ENCODE assay signal across 11 cellular contexts in genomic region chr3:194313642-194314430, GRCh38. TPM values are rescaled to one million over a fixed set of nuclear protein-coding genes. Genes with fewer than 3 reads are reported as not detected.
DNase-seq lines count a peak whose midpoint lies in the region; ATAC-seq, FAIRE-seq and TF ChIP-seq lines count a peak whose summit lies in the region.
"Had no signal": no experiment of that assay in that cellular context is flagged by ENCODE, and none has a peak within 500 bp of the region (broad histone marks: within the 10 kb centered on the region; RNA-seq: fewer than 3 reads in every experiment).

No MANE protein-coding gene starts in this region.

- no peaks in the 10 kb centered on the region for H3K36me3 ChIP-seq in HCT116 (ENCODE audit: control insufficient read depth in 1 of 2, insufficient read depth in 2 of 2, low read length in 2 of 2)
- H3K36me3 ChIP-seq in H1 (ENCODE audit: control insufficient read depth in 2 of 4, insufficient read depth in 4 of 4, low read length in 3 of 4): no peaks in the 10 kb centered on the region

- no peaks in the 10 kb centered on the region for H3K27me3 Mint-ChIP-seq in mesothelial cell of epicardium (ENCODE audit: low read depth)
- peaks cover 40 to 93% of the 10 kb centered on the region in 2 donors for H3K27me3 Mint-ChIP-seq in effector memory CD8-positive, alpha-beta T cell

- TF ChIP-seq POLR2A in HCT116 (IDR thresholded peaks at IDR 0.05; ENCODE audit: borderline replicate concordance, extremely low read depth, insufficient read depth, insufficient read length) (no peak), H1 (IDR thresholded peaks at IDR 0.05; ENCODE audit: control extremely low read depth in 1 of 2, low read depth in 2 of 2, low read length in 2 of 2) (no peak)

- H3K23me2 ChIP-seq in H1 (ENCODE audit: low read depth, low read length): peaks cover 5% of the 10 kb centered on the region

- H3K79me2 ChIP-seq in HCT116 (ENCODE audit: insufficient read depth, low read length) (no peaks in the 10 kb centered on the region), H1 (ENCODE audit: control insufficient read depth in 1 of 2, insufficient read depth in 2 of 2, low read length in 2 of 2) (no peaks in the 10 kb centered on the region)

- H3K27ac ChIP-seq in 22Rv1 (no peak overlapping the region), HCT116 (ENCODE audit: low read depth, low read length) (peak overlapping the region; percentile 2; the same call in 1 of the 2 replicates), H1 (ENCODE audit: low read depth, low read length) (no peak overlapping the region)

- no peak overlapping the region for H3K4me3 Mint-ChIP-seq in mesothelial cell of epicardium
- H3K4me3 Mint-ChIP-seq in effector memory CD8-positive, alpha-beta T cell: peak overlapping the region in 1 of 2 donors; percentile 80

- H3K9me2 ChIP-seq in HCT116 (ENCODE audit: insufficient read depth): no peaks in the 10 kb centered on the region

- 84% methylated on average over 14 of the region's 14 CpGs; no CpG with 5 or more reads in 1 of the 2 experiments for WGBS in H1 (ENCODE audit: extremely low coverage in 1 of 2, insufficient coverage in 1 of 2, insufficient read length in 1 of 2, insufficient replicate concordance in 2 of 2, low coverage in 1 of 2, low lambda C conversion rate in 2 of 2, missing lambda C conversion rate in 1 of 2), 2 experiments

- no peak overlapping the region for H4K91ac ChIP-seq in H1 (replicated peaks; ENCODE audit: insufficient read length, low read length)

- no peaks in the 10 kb centered on the region for H3K79me1 ChIP-seq in H1 (ENCODE audit: low read depth, low read length)

- intact Hi-C loops in HCT116 (cut with micrococcal nuclease): loop anchor here (2.0 kb wide), 2 partner anchors 145 to 525 kb away; no protein-coding TSS in a partner anchor

- H2AFZ ChIP-seq in HCT116 (ENCODE audit: low read depth, low read length, poor library complexity, severe bottlenecking) (no peak overlapping the region), H1 (ENCODE audit: low read length) (no peak overlapping the region)

- CTCF ChIA-PET in HCT116 (lab: Charles Lee) (interaction anchor here (1.1 to 4.7 kb wide), 9 partner anchors 9 to 532 kb away, joined by 3 to 145 read pairs (median 4); no protein-coding TSS in a partner anchor), H1 (lab: Charles Lee; ENCODE audit: partially characterized antibody) (interaction anchor here (0.6 to 6.2 kb wide), 30 partner anchors 9 to 555 kb away, joined by 3 to 79 read pairs (median 4); no protein-coding TSS in a partner anchor)

- H3K4ac ChIP-seq in H1 (replicated peaks; ENCODE audit: insufficient read length, low read depth, low read length): no peak overlapping the region

- DNase-seq in HCT116 (ENCODE audit: low read depth, low spot score): no peak
- DNase-seq in H1 (ENCODE audit: low read depth in 1 of 2, low spot score in 2 of 2): no peak
- DNase-seq in mesothelial cell of epicardium (ENCODE audit: low spot score in 2 of 2, unreplicated experiment in 2 of 2): no peak
- no peak for DNase-seq in effector memory CD8-positive, alpha-beta T cell
- DNase-seq: activated CD4-positive, CD25-positive, alpha-beta regulatory T cell treated with anti-CD3 and anti-CD28 coated beads, Interleukin-2, amount 50 U/mL, for 72 hours had no signal

- peak overlapping the region; percentile 31; the same call in 1 of the 2 replicates for H2BK12ac ChIP-seq in H1 (ENCODE audit: low read depth, low read length)

- peak overlapping the region; percentile 91 for H3K27ac Mint-ChIP-seq in mesothelial cell of epicardium
- no peak overlapping the region for H3K27ac Mint-ChIP-seq in effector memory CD8-positive, alpha-beta T cell
- H3K27ac Mint-ChIP-seq: activated naive CD8-positive, alpha-beta T cell had no signal

- no peak for TF ChIP-seq EP300 in H1 (IDR thresholded peaks at IDR 0.05; ENCODE audit: borderline replicate concordance in 1 of 2, low read depth in 2 of 2, low read length in 2 of 2)

- no peak for FAIRE-seq in H1 (lab: Jason Lieb, UNC)

- peaks cover 1% of the 10 kb centered on the region for H3K9me3 Mint-ChIP-seq in mesothelial cell of epicardium
- peaks cover 0 to 1% of the 10 kb centered on the region in 2 donors for H3K9me3 Mint-ChIP-seq in effector memory CD8-positive, alpha-beta T cell

- no peak overlapping the region for H3K23ac ChIP-seq in H1 (ENCODE audit: insufficient read length)

- H3K27me3 ChIP-seq in HCT116 (ENCODE audit: insufficient read depth, low read length) (no peaks in the 10 kb centered on the region), H1 (replicated peaks in 1 of 4; ENCODE audit: control insufficient read depth in 3 of 4, extremely low read depth in 1 of 4, insufficient read depth in 3 of 4, low read length in 3 of 4) (peaks cover 0 to 27% (median 12%) of the 10 kb centered on the region in 4 experiments; a peak in 5 of 7 replicates)

- no peaks in the 10 kb centered on the region for H3K9me3 ChIP-seq in HCT116 (ENCODE audit: control insufficient read depth in 1 of 2, insufficient read depth in 1 of 2, low read depth in 1 of 2, low read length in 2 of 2)
- peaks cover 13% of the 10 kb centered on the region in 2 experiments for H3K9me3 ChIP-seq in H1 (ENCODE audit: insufficient read depth in 2 of 2, low read depth in 1 of 2, low read length in 1 of 2)

- no peak overlapping the region for H4K5ac ChIP-seq in H1 (ENCODE audit: insufficient read length, low read depth, low read length)

- POLR2A ChIA-PET in HCT116 (lab: Charles Lee) (interaction anchor here (0.7 kb wide), 1 partner anchor 533 kb away, joined by 3 read pairs; no protein-coding TSS in a partner anchor), H1 (lab: Charles Lee; ENCODE audit: partially characterized antibody) (interaction anchor here (0.7 to 1.9 kb wide), 9 partner anchors 8 to 177 kb away, joined by 3 to 10 read pairs (median 4); partner anchors contain the start of gene HES1)

- H2BK20ac ChIP-seq in H1 (ENCODE audit: low read length): 0 out of 2 replicates have a peak overlapping the region, but pooled peaks have one; percentile 6

- no peak overlapping the region for H4K8ac ChIP-seq in H1 (ENCODE audit: extremely low read depth, insufficient read depth, low read length)

- H3K4me2 ChIP-seq in HCT116 (ENCODE audit: low read length): peak overlapping the region; percentile 80
- no peak overlapping the region for H3K4me2 ChIP-seq in H1 (ENCODE audit: insufficient read depth in 1 of 2, low read depth in 2 of 2, low read length in 2 of 2)

- no peak overlapping the region for H3K56ac ChIP-seq in H1 (replicated peaks; ENCODE audit: insufficient read length, low read depth, low read length)

- H3K4me1 Mint-ChIP-seq in mesothelial cell of epicardium: peaks cover 68% of the 10 kb centered on the region
- H3K4me1 Mint-ChIP-seq in effector memory CD8-positive, alpha-beta T cell (ENCODE audit: low read depth in 2 of 2): peaks cover 6 to 10% of the 10 kb centered on the region in 2 donors

- H2AK5ac ChIP-seq in H1 (ENCODE audit: low read depth, low read length): no peak overlapping the region

- no peak overlapping the region; the same call in 1 of the 2 replicates for H3K18ac ChIP-seq in H1 (ENCODE audit: extremely low read depth, low read length)

- H3K4me3 ChIP-seq in HCT116 (replicated peaks in 1 of 2; ENCODE audit: low read depth in 1 of 2, low read length in 2 of 2) (no peak overlapping the region), H1 (ENCODE audit: extremely low read depth in 1 of 4, insufficient read depth in 2 of 4, low read depth in 3 of 4, low read length in 4 of 4) (no peak overlapping the region)

- no peak overlapping the region for H2BK5ac ChIP-seq in H1 (ENCODE audit: low read depth, low read length)

- H3K14ac ChIP-seq in H1 (ENCODE audit: insufficient read length): no peak overlapping the region

- RAD21 ChIA-PET in HCT116 (lab: Charles Lee; ENCODE audit: low non-redundant PET in 1 of 2, low total read pairs in 2 of 2, uncharacterized antibody in 2 of 2, unreplicated experiment in 2 of 2): interaction anchor here (0.7 to 3.8 kb wide), 6 partner anchors 138 to 533 kb away, joined by 3 to 30 read pairs (median 4); partner anchors contain the start of gene HES1 (in 1 of the 2)

- peak; percentile 41 for ATAC-seq in HCT116
- ATAC-seq in HG03135 (IDR thresholded peaks at IDR 0.05; ENCODE audit: unreplicated experiment): no peak
- ATAC-seq in GM21786 (IDR thresholded peaks at IDR 0.05; ENCODE audit: unreplicated experiment): no peak
- no peak for ATAC-seq in HG02642 (IDR thresholded peaks at IDR 0.05; ENCODE audit: poor library complexity, unreplicated experiment)
- ATAC-seq in effector memory CD8-positive, alpha-beta T cell (replicated peaks): no peak

- H3K9ac ChIP-seq in HCT116 (ENCODE audit: low read length) (no peak overlapping the region), H1 (replicated peaks in 1 of 4; ENCODE audit: extremely low read depth in 1 of 4, low read depth in 3 of 4, low read length in 3 of 4) (no peak overlapping the region)

- H4K20me1 ChIP-seq in HCT116 (ENCODE audit: insufficient read depth): no peaks in the 10 kb centered on the region
- H4K20me1 ChIP-seq in H1 (replicated peaks in 1 of 2; ENCODE audit: control insufficient read depth in 1 of 2, insufficient read depth in 2 of 2, low read length in 2 of 2): no peaks in the 10 kb centered on the region

- no peaks in the 10 kb centered on the region for H3K36me3 Mint-ChIP-seq in mesothelial cell of epicardium
- peaks cover 3% of the 10 kb centered on the region for H3K36me3 Mint-ChIP-seq in effector memory CD8-positive, alpha-beta T cell (ENCODE audit: insufficient read depth)
- H3K36me3 Mint-ChIP-seq: activated naive CD8-positive, alpha-beta T cell had no signal

- H2BK120ac ChIP-seq in H1 (replicated peaks; ENCODE audit: low read depth, low read length): peak overlapping the region; percentile 38

- BruUV-seq in HCT116 (replicated peaks; lab: Mats Ljungman, UMichigan): no TSS peak

- H2BK15ac ChIP-seq in H1 (ENCODE audit: low read length): peak overlapping the region; percentile 21; the same call in 1 of the 2 replicates

- TF ChIP-seq CTCF in 22Rv1 (IDR thresholded peaks at IDR 0.05) (peak; percentile 30), HCT116 (IDR thresholded peaks at IDR 0.05 in 2 of 3, conservative IDR thresholded peaks at IDR 0.05 in 1 of 3; ENCODE audit: borderline replicate concordance in 1 of 3, insufficient read depth in 1 of 3, low read depth in 2 of 3, low read length in 2 of 3) (peak in 2 of 3 experiments; percentile 42 to 46; a peak in 4 of 6 replicates), H1 (IDR thresholded peaks at IDR 0.05; ENCODE audit: control extremely low read depth in 1 of 3, insufficient read depth in 1 of 3, low read depth in 1 of 3, low read length in 3 of 3) (peak; percentile 29 to 62 (median 56); a peak in 3 of 4 replicates), mesothelial cell of epicardium (IDR thresholded peaks at IDR 0.05; ENCODE audit: unreplicated experiment) (no peak)

- H3K4me1 ChIP-seq in HCT116 (ENCODE audit: control insufficient read depth in 1 of 2, insufficient read depth in 2 of 2, low read length in 2 of 2): peaks cover 26 to 49% of the 10 kb centered on the region in 2 experiments
- H3K4me1 ChIP-seq in H1 (replicated peaks in 1 of 4; ENCODE audit: control insufficient read depth in 3 of 4, insufficient read depth in 4 of 4, low read length in 3 of 4): peaks cover 10 to 23% (median 16%) of the 10 kb centered on the region in 4 experiments

- no peak for TF ChIP-seq RAD21 in HCT116 (IDR thresholded peaks at IDR 0.05; ENCODE audit: low read depth)
- TF ChIP-seq RAD21 in H1 (IDR thresholded peaks at IDR 0.05 in 1 of 2, conservative IDR thresholded peaks at IDR 0.05 in 1 of 2; ENCODE audit: low read depth in 2 of 2, low read length in 2 of 2): peak; percentile 47 to 52

RNA-seq across cellular contexts. Expression of gene CPN2, which starts 37.3 kb away (rescaled TPM):
- not detected for total RNA-seq in HCT116 (2021; ENCODE audit: unreplicated experiment)
- polyA plus RNA-seq in HCT116 (2012): 0.03 TPM in 1 of 2 replicates, not detected in the other
- not detected in 2 replicates for total RNA-seq in H1 (2021; fragmentation: NEBNext Ultra II Directional; extraction: Animal tissue kit (Norgen Biotek cat#: 25700))
- 0.03 TPM in 1 of 2 replicates, not detected in the other for polyA plus RNA-seq in H1 (2011; rRNA removed)
- not detected for polyA plus RNA-seq in H1 (2011; cell fraction: cytosol; rRNA removed)
- polyA plus RNA-seq in H1 (2011; cell fraction: nucleus; rRNA removed): not detected
- 0.12 TPM in 1 of 4 replicates, not detected in the others for polyA plus RNA-seq in H1 (2012, experiment 1 of 2)
- not detected for polyA plus RNA-seq in H1 (2012, experiment 2 of 2)
- polyA plus RNA-seq in H1 (2013, experiment 1 of 2): 0.02 TPM
- polyA plus RNA-seq in H1 (2013, experiment 2 of 2): 0.02 TPM
- polyA minus RNA-seq in H1 (2011; rRNA and poly(A)+ RNA removed): not detected in 2 replicates
- polyA minus RNA-seq in H1 (2011; cell fraction: cytosol; rRNA and poly(A)+ RNA removed): not detected
- polyA minus RNA-seq in H1 (2011; cell fraction: nucleus; rRNA and poly(A)+ RNA removed): not detected
- not detected in 3 replicates for total RNA-seq in mesothelial cell of epicardium
- total RNA-seq: fibroblast of villous mesenchyme had no signal

RNA-seq across cellular contexts. Expression of gene LRRC15, which starts 55.7 kb away (rescaled TPM):
- total RNA-seq in HCT116 (2021; ENCODE audit: unreplicated experiment) (not detected), mesothelial cell of epicardium (0.05 TPM in 1 of 3 replicates, not detected in the others)
- polyA plus RNA-seq in HCT116 (2012): 0.02 and 0.03 TPM in 2 replicates
- 0.37 and 0.40 TPM in 2 replicates for total RNA-seq in H1 (2021; fragmentation: NEBNext Ultra II Directional; extraction: Animal tissue kit (Norgen Biotek cat#: 25700))
- 0.15 and 0.17 TPM in 2 replicates for polyA plus RNA-seq in H1 (2011; rRNA removed)
- polyA plus RNA-seq in H1 (2011; cell fraction: cytosol; rRNA removed): 0.08 TPM
- polyA plus RNA-seq in H1 (2011; cell fraction: nucleus; rRNA removed): 0.19 TPM
- polyA plus RNA-seq in H1 (2012, experiment 1 of 2): 0.11 to 0.16 TPM (median 0.16 TPM) in 3 of 4 replicates, not detected in the other
- 0.07 TPM for polyA plus RNA-seq in H1 (2012, experiment 2 of 2)
- polyA plus RNA-seq in H1 (2013, experiment 1 of 2): 0.34 TPM
- polyA plus RNA-seq in H1 (2013, experiment 2 of 2): 0.42 TPM
- polyA minus RNA-seq in H1 (2011; rRNA and poly(A)+ RNA removed): 0.17 and 0.32 TPM in 2 replicates
- not detected for polyA minus RNA-seq in H1 (2011; cell fraction: cytosol; rRNA and poly(A)+ RNA removed)
- 0.10 TPM for polyA minus RNA-seq in H1 (2011; cell fraction: nucleus; rRNA and poly(A)+ RNA removed)
